In the genomic region with DNA sequence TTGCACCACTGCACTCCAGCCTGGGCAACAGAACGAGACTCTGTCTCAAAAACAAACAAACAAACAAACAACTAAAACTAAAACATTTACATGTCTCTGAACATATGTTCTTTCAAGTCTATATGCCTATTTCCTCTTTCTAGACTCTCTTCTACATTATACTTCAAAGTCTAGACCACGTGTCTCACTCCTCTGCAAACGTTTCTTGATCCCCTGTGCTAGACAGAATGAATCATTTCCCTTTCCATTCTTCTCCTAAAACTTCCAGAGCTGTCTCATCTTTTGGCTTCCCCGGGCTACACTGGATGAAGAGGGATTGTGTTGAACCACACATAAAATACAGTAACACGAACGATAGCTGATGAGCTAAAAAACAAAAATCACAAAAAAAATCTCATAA, we compare ENCODE assay signal across 15 cellular contexts.
DNase-seq lines count a peak whose midpoint lies in the region; ATAC-seq lines count a peak whose summit lies in the region.
"Had no signal": no experiment of that assay in that cellular context is flagged by ENCODE, and none has a peak within 500 bp of the region (broad histone marks: within the 10 kb centered on the region; RNA-seq: fewer than 3 reads in every experiment).

No MANE protein-coding gene starts in this region.

- intact Hi-C loops in dendritic cell treated with granulocyte-macrophage colony-stimulating factor and Interleukin-4, amounts not matched to agents 40 ng/mL and 50 ng/mL, for 4 days (cut with micrococcal nuclease), result no loop called here

- no peaks in the 10 kb centered on the region for H3K9me3 Mint-ChIP-seq in dendritic cell treated with granulocyte-macrophage colony-stimulating factor and Interleukin-4, amounts not matched to agents 40 ng/mL and 50 ng/mL, for 4 days
- no peaks in the 10 kb centered on the region for H3K9me3 Mint-ChIP-seq in activated T-cell treated with anti-CD3 and anti-CD28 coated beads, Interleukin-2, amount 50 U/mL, for 72 hours
- no peaks in the 10 kb centered on the region for H3K9me3 Mint-ChIP-seq in activated T-cell treated with anti-CD3 and anti-CD28 coated beads, Interleukin-2, amount 50 U/mL, for 4 hours
- H3K9me3 Mint-ChIP-seq: activated CD8-positive, alpha-beta T cell treated with anti-CD3 and anti-CD28 coated beads for 36 hours; activated T-helper 2 cell treated with anti-CD3 and anti-CD28 coated beads, Interferon-gamma antibody, Interleukin-2, Interleukin-4, amounts not matched to agents 10 μg/mL and 5 μg/mL and 100 μg/mL, durations not matched to agents 14 hours and 24 hours and 36 hours; CD4-positive, alpha-beta T cell; stimulated activated effector memory CD8-positive, alpha-beta T cell treated with anti-CD3 and anti-CD28 coated beads, Interleukin-12 subunit alpha, Interleukin-12 subunit beta, amount 100 ng/mL, for 72 hours had no signal

- H3K36me3 Mint-ChIP-seq in dendritic cell treated with granulocyte-macrophage colony-stimulating factor and Interleukin-4, amounts not matched to agents 40 ng/mL and 50 ng/mL, for 4 days (ENCODE audit: low read depth), result peaks cover 40% of the 10 kb centered on the region
- H3K36me3 Mint-ChIP-seq in activated T-cell treated with anti-CD3 and anti-CD28 coated beads, Interleukin-2, amount 50 U/mL, for 72 hours (ENCODE audit: insufficient read depth in 2 of 2), result no peaks in the 10 kb centered on the region
- H3K36me3 Mint-ChIP-seq in activated T-cell treated with anti-CD3 and anti-CD28 coated beads, Interleukin-2, amount 50 U/mL, for 4 hours (ENCODE audit: insufficient read depth), result no peaks in the 10 kb centered on the region
- H3K36me3 Mint-ChIP-seq: stimulated activated effector memory CD8-positive, alpha-beta T cell treated with anti-CD3 and anti-CD28 coated beads, Interleukin-12 subunit alpha, Interleukin-12 subunit beta, amount 100 ng/mL, for 72 hours had no signal

- no peak overlapping the region for H3K4me3 Mint-ChIP-seq in dendritic cell treated with granulocyte-macrophage colony-stimulating factor and Interleukin-4, amounts not matched to agents 40 ng/mL and 50 ng/mL, for 4 days
- no peak overlapping the region for H3K4me3 Mint-ChIP-seq in activated T-cell treated with anti-CD3 and anti-CD28 coated beads, Interleukin-2, amount 50 U/mL, for 72 hours
- H3K4me3 Mint-ChIP-seq in activated T-cell treated with anti-CD3 and anti-CD28 coated beads, Interleukin-2, amount 50 U/mL, for 4 hours, result no peak overlapping the region
- H3K4me3 Mint-ChIP-seq: activated CD8-positive, alpha-beta T cell treated with anti-CD3 and anti-CD28 coated beads for 36 hours; CD4-positive, alpha-beta T cell; stimulated activated effector memory CD8-positive, alpha-beta T cell treated with anti-CD3 and anti-CD28 coated beads, Interleukin-12 subunit alpha, Interleukin-12 subunit beta, amount 100 ng/mL, for 72 hours; type B pancreatic cell had no signal

- peak; percentile 12 for DNase-seq in A172 (ENCODE audit: low spot score)
- DNase-seq in HT1080 (ENCODE audit: low read depth), result peak; percentile 75
- DNase-seq in SIG-M5 (lab: John Stamatoyannopoulos, UW), result peak; percentile 14
- no peak for DNase-seq in activated T-cell treated with anti-CD3 and anti-CD28 coated beads, Interleukin-2, amount 50 U/mL, for 72 hours
- no peak for DNase-seq in activated CD8-positive, alpha-beta memory T cell treated with anti-CD3 and anti-CD28 coated beads for 24 hours
- no peak for DNase-seq in activated T-cell treated with anti-CD3 and anti-CD28 coated beads, Interleukin-2, amount 50 U/mL, for 4 hours
- no peak for DNase-seq in SW480 (ENCODE audit: low spot score)
- DNase-seq: activated CD8-positive, alpha-beta T cell treated with anti-CD3 and anti-CD28 coated beads for 36 hours; CD4-positive, alpha-beta T cell; left colon; NCI-H345 had no signal

- H3K27me3 Mint-ChIP-seq in dendritic cell treated with granulocyte-macrophage colony-stimulating factor and Interleukin-4, amounts not matched to agents 40 ng/mL and 50 ng/mL, for 4 days, result no peaks in the 10 kb centered on the region
- no peaks in the 10 kb centered on the region for H3K27me3 Mint-ChIP-seq in activated T-cell treated with anti-CD3 and anti-CD28 coated beads, Interleukin-2, amount 50 U/mL, for 72 hours (ENCODE audit: low read depth)
- H3K27me3 Mint-ChIP-seq in activated T-cell treated with anti-CD3 and anti-CD28 coated beads, Interleukin-2, amount 50 U/mL, for 4 hours (ENCODE audit: low read depth), result no peaks in the 10 kb centered on the region
- H3K27me3 Mint-ChIP-seq: activated CD8-positive, alpha-beta T cell treated with anti-CD3 and anti-CD28 coated beads for 36 hours; CD4-positive, alpha-beta T cell; type B pancreatic cell had no signal

- H3K4me1 Mint-ChIP-seq in dendritic cell treated with granulocyte-macrophage colony-stimulating factor and Interleukin-4, amounts not matched to agents 40 ng/mL and 50 ng/mL, for 4 days (ENCODE audit: low read depth), result peaks cover 37% of the 10 kb centered on the region
- peaks cover 5% of the 10 kb centered on the region for H3K4me1 Mint-ChIP-seq in activated T-cell treated with anti-CD3 and anti-CD28 coated beads, Interleukin-2, amount 50 U/mL, for 72 hours (ENCODE audit: low read depth)
- no peaks in the 10 kb centered on the region for H3K4me1 Mint-ChIP-seq in activated T-cell treated with anti-CD3 and anti-CD28 coated beads, Interleukin-2, amount 50 U/mL, for 4 hours (ENCODE audit: low read depth)
- H3K4me1 Mint-ChIP-seq: stimulated activated effector memory CD8-positive, alpha-beta T cell treated with anti-CD3 and anti-CD28 coated beads, Interleukin-12 subunit alpha, Interleukin-12 subunit beta, amount 100 ng/mL, for 72 hours had no signal

- H3K27ac Mint-ChIP-seq in dendritic cell treated with granulocyte-macrophage colony-stimulating factor and Interleukin-4, amounts not matched to agents 40 ng/mL and 50 ng/mL, for 4 days, result peak overlapping the region; percentile 50
- H3K27ac Mint-ChIP-seq in activated T-cell treated with anti-CD3 and anti-CD28 coated beads, Interleukin-2, amount 50 U/mL, for 72 hours, result no peak overlapping the region
- H3K27ac Mint-ChIP-seq: activated CD8-positive, alpha-beta T cell treated with anti-CD3 and anti-CD28 coated beads for 36 hours; activated T-helper 2 cell treated with anti-CD3 and anti-CD28 coated beads, Interferon-gamma antibody, Interleukin-2, Interleukin-4, amounts not matched to agents 10 μg/mL and 5 μg/mL and 100 μg/mL, durations not matched to agents 14 hours and 24 hours and 36 hours; CD4-positive, alpha-beta T cell; stimulated activated effector memory CD8-positive, alpha-beta T cell treated with anti-CD3 and anti-CD28 coated beads, Interleukin-12 subunit alpha, Interleukin-12 subunit beta, amount 100 ng/mL, for 72 hours; type B pancreatic cell had no signal

- no peak for ATAC-seq in activated T-cell treated with anti-CD3 and anti-CD28 coated beads, Interleukin-2, amount 50 U/mL, for 72 hours (replicated peaks in 1 of 2)
- no peak for ATAC-seq in activated T-cell treated with anti-CD3 and anti-CD28 coated beads, Interleukin-2, amount 50 U/mL, for 4 hours
- ATAC-seq: activated CD8-positive, alpha-beta T cell treated with anti-CD3 and anti-CD28 coated beads for 36 hours; left colon; stimulated activated effector memory CD8-positive, alpha-beta T cell treated with anti-CD3 and anti-CD28 coated beads, Interleukin-12 subunit alpha, Interleukin-12 subunit beta, amount 100 ng/mL, for 72 hours had no signal

Comparison
In these comparisons a context has a peak if more than half of its experiments do, and no peak if none do; other contexts are left out.
1. DNase-seq: peak in A172 (single experiment), HT1080 (single experiment) and SIG-M5 (single experiment); none in activated T-cell treated with anti-CD3 and anti-CD28 coated beads, Interleukin-2, amount 50 U/mL, for 72 hours (0 of 2), activated CD8-positive, alpha-beta memory T cell treated with anti-CD3 and anti-CD28 coated beads for 24 hours (single experiment), activated T-cell treated with anti-CD3 and anti-CD28 coated beads, Interleukin-2, amount 50 U/mL, for 4 hours (single experiment) and SW480 (single experiment).